ENCODE assay signal across 18 cellular contexts in the genomic region with DNA sequence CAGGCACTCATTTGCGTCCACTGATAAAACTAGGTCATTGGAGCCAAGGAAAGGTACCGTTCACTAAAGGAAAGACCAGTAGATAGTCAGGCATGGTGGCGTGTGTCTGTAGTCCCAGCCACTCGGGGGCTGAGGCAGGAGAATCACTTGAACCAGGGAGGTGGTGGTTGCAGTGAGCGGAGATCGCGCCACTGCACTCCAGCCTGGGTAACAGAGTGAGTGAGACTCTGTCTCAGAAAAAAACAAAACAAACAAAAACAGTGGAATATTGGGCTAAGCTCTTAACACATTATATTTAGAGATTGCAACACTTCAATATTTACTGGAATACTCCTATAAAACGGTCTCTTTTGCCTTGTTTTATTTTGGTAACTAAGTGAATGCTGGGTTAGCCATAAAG. TPM values are rescaled to one million over a fixed set of nuclear protein-coding genes. Genes with fewer than 3 reads are reported as not detected.
A peak's percentile ranks its signal among the peaks of the same experiment; 100 is the strongest.
DNase-seq lines count a peak whose midpoint lies in the region; ATAC-seq, FAIRE-seq and TF ChIP-seq lines count a peak whose summit lies in the region.
"Had no signal": no experiment of that assay in that cellular context is flagged by ENCODE, and none has a peak within 500 bp of the region (broad histone marks: within the 10 kb centered on the region; RNA-seq: fewer than 3 reads in every experiment).

No MANE protein-coding gene starts in this region.

- no peak overlapping the region for H4K91ac ChIP-seq in trophoblast cell (ENCODE audit: low read depth, low read length)

- no peak overlapping the region for H3K14ac ChIP-seq in trophoblast cell (ENCODE audit: low read length)

- CTCF ChIA-PET in WTC11 (lab: Charles Lee) (interaction anchor here (0.6 to 6.4 kb wide), 15 partner anchors 9 to 359 kb away, joined by 3 to 50 read pairs (median 4); a partner anchor contains a TSS), HepG2 (lab: Yijun Ruan, JAX; ENCODE audit: low intra/inter-chr PET ratio, low total read pairs) (no interaction called here), mammary epithelial cell (lab: Charles Lee; ENCODE audit: low non-redundant PET) (no interaction called here)

- H3K36me3 ChIP-seq in heart right ventricle: peaks cover 0 to 6% (median 0%) of the 10 kb centered on the region in 9 donors
- H3K36me3 ChIP-seq in HepG2 (replicated peaks in 1 of 2; ENCODE audit: control insufficient read depth in 1 of 2, insufficient read depth in 2 of 2, low read length in 2 of 2): peaks cover 3 to 9% of the 10 kb centered on the region in 2 experiments; a peak in 3 of 5 replicates
- no peaks in the 10 kb centered on the region for H3K36me3 ChIP-seq in upper lobe of right lung
- H3K36me3 ChIP-seq in mammary epithelial cell (ENCODE audit: insufficient read depth, low read length): peaks cover 3% of the 10 kb centered on the region
- peaks cover 2 to 3% of the 10 kb centered on the region in 2 experiments for H3K36me3 ChIP-seq in trophoblast cell (ENCODE audit: control insufficient read depth in 1 of 2, insufficient read depth in 2 of 2, low read length in 2 of 2)
- H3K36me3 ChIP-seq: WERI-Rb-1 had no signal

- no peak overlapping the region for H2BK5ac ChIP-seq in trophoblast cell (ENCODE audit: low read depth, low read length, poor library complexity)

- no peaks in the 10 kb centered on the region for H3K27me3 Mint-ChIP-seq in WTC11 (ENCODE audit: low read depth)

- H3K4me2 ChIP-seq in HepG2 (ENCODE audit: low read depth, low read length) (no peak overlapping the region), mammary epithelial cell (ENCODE audit: insufficient read depth, low read depth, low read length) (no peak overlapping the region), trophoblast cell (ENCODE audit: low read length) (no peak overlapping the region)
- H3K4me2 ChIP-seq: SK-N-SH had no signal

- H3K9me3 Mint-ChIP-seq in WTC11: no peaks in the 10 kb centered on the region; the same call in 1 of the 2 replicates
- H3K9me3 Mint-ChIP-seq: stimulated activated effector memory CD8-positive, alpha-beta T cell treated with anti-CD3 and anti-CD28 coated beads, Interleukin-12 subunit alpha, Interleukin-12 subunit beta, amount 100 ng/mL, for 72 hours had no signal

- H3K4me1 ChIP-seq in heart right ventricle (peaks cover 9 to 85% (median 40%) of the 10 kb centered on the region in 9 donors), HepG2 (ENCODE audit: insufficient read depth, low read length) (peaks cover 53% of the 10 kb centered on the region), upper lobe of right lung (peaks cover 32% of the 10 kb centered on the region), mammary epithelial cell (ENCODE audit: insufficient read depth, low read length) (peaks cover 22% of the 10 kb centered on the region), trophoblast cell (ENCODE audit: control insufficient read depth in 1 of 2, insufficient read depth in 2 of 2, low read length in 2 of 2) (no peaks in the 10 kb centered on the region)

- H3K27ac Mint-ChIP-seq in WTC11: peak overlapping the region; percentile 100
- H3K27ac Mint-ChIP-seq: stimulated activated effector memory CD8-positive, alpha-beta T cell treated with anti-CD3 and anti-CD28 coated beads, Interleukin-12 subunit alpha, Interleukin-12 subunit beta, amount 100 ng/mL, for 72 hours had no signal

- peak overlapping the region; percentile 55 for H3K4me3 Mint-ChIP-seq in WTC11
- H3K4me3 Mint-ChIP-seq: stimulated activated effector memory CD8-positive, alpha-beta T cell treated with anti-CD3 and anti-CD28 coated beads, Interleukin-12 subunit alpha, Interleukin-12 subunit beta, amount 100 ng/mL, for 72 hours had no signal

- no peaks in the 10 kb centered on the region for H3K27me3 ChIP-seq in heart right ventricle
- H3K27me3 ChIP-seq in HepG2 (ENCODE audit: control insufficient read depth in 1 of 2, insufficient read depth in 2 of 2, low read length in 2 of 2): no peaks in the 10 kb centered on the region
- H3K27me3 ChIP-seq in upper lobe of right lung: no peaks in the 10 kb centered on the region
- H3K27me3 ChIP-seq in mammary epithelial cell (ENCODE audit: insufficient read depth, low read length): no peaks in the 10 kb centered on the region
- H3K27me3 ChIP-seq in trophoblast cell (ENCODE audit: insufficient read depth, low read length): no peaks in the 10 kb centered on the region

- no peak for TF ChIP-seq EP300 in HepG2 (IDR thresholded peaks at IDR 0.05; ENCODE audit: low read depth in 2 of 2, low read length in 2 of 2)
- TF ChIP-seq EP300 in HepG2 (CRISPR knock-in tag; IDR thresholded peaks at IDR 0.05; ENCODE audit: borderline replicate concordance): no peak

- no peak overlapping the region for H2BK120ac ChIP-seq in trophoblast cell (ENCODE audit: insufficient read depth, low read length, poor library complexity)

- no TSS peak for BruUV-seq in HepG2 (replicated peaks; lab: Mats Ljungman, UMichigan)
- BruUV-seq in mammary epithelial cell (replicated peaks; lab: Mats Ljungman, UMichigan): no TSS peak

- in situ Hi-C loops in HepG2 (cut with HindIII; ENCODE audit: extremely low pct_ligation_motif_present, low pct_unique_long_range_greater_than_20kb): no loop called here
- in situ Hi-C loops in mammary epithelial cell (cut with MboI; ENCODE audit: low sequenced_read_pairs in 2 of 2): no loop called here

- no peak overlapping the region for H3K23ac ChIP-seq in trophoblast cell (ENCODE audit: low read length)

- POLR2A ChIA-PET in WTC11 (lab: Charles Lee): interaction anchor here (1.1 kb wide), 1 partner anchor 94 kb away, joined by 6 read pairs; a partner anchor contains a TSS
- POLR2A ChIA-PET in HepG2 (lab: Yijun Ruan, JAX): interaction anchor here (2.1 kb wide), 1 partner anchor 17 kb away, joined by 5 read pairs; a partner anchor contains a TSS

- H4K8ac ChIP-seq in trophoblast cell (ENCODE audit: low read depth, low read length): no peak overlapping the region

- intact Hi-C loops in heart right ventricle (cut with DNase I): loop anchor here in 1 of 10 donors (10.0 kb wide), 1 partner anchor 81 kb away; no protein-coding TSS in a partner anchor
- intact Hi-C loops in Right ventricle myocardium inferior (cut with DNase I): no loop called here
- intact Hi-C loops in HepG2 (cut with micrococcal nuclease; ENCODE audit: unreplicated experiment): no loop called here
- intact Hi-C loops in upper lobe of right lung (cut with DNase I): no loop called here
- intact Hi-C loops in mammary epithelial cell (cut with micrococcal nuclease): no loop called here

- H3K9ac ChIP-seq in HepG2 (ENCODE audit: insufficient read depth, low read depth, low read length) (no peak overlapping the region), mammary epithelial cell (ENCODE audit: insufficient read depth, low read length) (no peak overlapping the region), trophoblast cell (ENCODE audit: low read length) (no peak overlapping the region)
- H3K9ac ChIP-seq: GM23248, SK-N-SH had no signal

- peaks cover 7% of the 10 kb centered on the region for H3K36me3 Mint-ChIP-seq in WTC11

- TF ChIP-seq POLR2A in HepG2 (IDR thresholded peaks at IDR 0.05; ENCODE audit: insufficient read depth in 1 of 2, low read depth in 2 of 2, low read length in 2 of 2): no peak

- H3K4me3 ChIP-seq in heart right ventricle: no peak overlapping the region
- no peak overlapping the region for H3K4me3 ChIP-seq in HepG2 (replicated peaks in 1 of 3; ENCODE audit: insufficient read depth in 1 of 3, low read depth in 2 of 3, low read length in 3 of 3)
- H3K4me3 ChIP-seq in upper lobe of right lung: peak overlapping the region; percentile 7
- H3K4me3 ChIP-seq in mammary epithelial cell (replicated peaks in 1 of 3; ENCODE audit: insufficient read depth in 1 of 3, low read depth in 2 of 3, low read length in 3 of 3): no peak overlapping the region
- H3K4me3 ChIP-seq in trophoblast cell (ENCODE audit: low read depth, low read length): no peak overlapping the region
- H3K4me3 ChIP-seq: coronary artery, GM23248, K562 had no signal

- peak overlapping the region in 6 of 10 donors; percentile 7 to 73 (median 66) for H3K27ac ChIP-seq in heart right ventricle
- H3K27ac ChIP-seq in HepG2 (ENCODE audit: extremely low read length, insufficient read depth, low read length): no peak overlapping the region
- peak overlapping the region; percentile 51 for H3K27ac ChIP-seq in upper lobe of right lung
- no peak overlapping the region for H3K27ac ChIP-seq in mammary epithelial cell (ENCODE audit: insufficient read depth, low read depth, low read length)
- H3K27ac ChIP-seq in trophoblast cell (ENCODE audit: low read depth, low read length): no peak overlapping the region
- H3K27ac ChIP-seq: coronary artery, GM23248, WERI-Rb-1 had no signal

- no peaks in the 10 kb centered on the region for H3K9me3 ChIP-seq in heart right ventricle
- H3K9me3 ChIP-seq in HepG2 (ENCODE audit: low read length): no peaks in the 10 kb centered on the region
- no peaks in the 10 kb centered on the region for H3K9me3 ChIP-seq in upper lobe of right lung
- H3K9me3 ChIP-seq in mammary epithelial cell (replicated peaks; ENCODE audit: insufficient read depth, low read length): no peaks in the 10 kb centered on the region
- H3K9me3 ChIP-seq in trophoblast cell (ENCODE audit: insufficient read depth, low read depth, low read length): no peaks in the 10 kb centered on the region
- H3K9me3 ChIP-seq: SK-N-SH had no signal

- ATAC-seq in heart right ventricle (peak in 1 of 8 donors; percentile 20), Right ventricle myocardium inferior (no peak), WTC11 (peak; percentile 11; the same call in 1 of the 2 replicates), HepG2 (no peak), upper lobe of right lung (no peak)
- ATAC-seq: esophagus mucosa; K562; stimulated activated effector memory CD8-positive, alpha-beta T cell treated with anti-CD3 and anti-CD28 coated beads, Interleukin-12 subunit alpha, Interleukin-12 subunit beta, amount 100 ng/mL, for 72 hours had no signal

- no peaks in the 10 kb centered on the region for H3K79me1 ChIP-seq in trophoblast cell (ENCODE audit: low read length)

- H2AK5ac ChIP-seq in trophoblast cell (ENCODE audit: low read length): no peak overlapping the region

- no peak for DNase-seq in heart right ventricle
- no peak for DNase-seq in Right ventricle myocardium inferior (ENCODE audit: missing footprints)
- peak; percentile 21 for DNase-seq in WTC11 (ENCODE audit: low spot score)
- DNase-seq in HepG2 (ENCODE audit: low spot score): no peak
- DNase-seq in upper lobe of right lung: no peak
- DNase-seq in mammary epithelial cell: no peak
- DNase-seq in trophoblast cell: no peak
- DNase-seq in DMS 273 (lab: John Stamatoyannopoulos, UW; ENCODE audit: unreplicated experiment): no peak
- DNase-seq: GM23248; NCI-H1436 treated with DMSO at 0.1 percent for 48 hours; OCI-M1; SK-N-SH; stimulated activated CD4-positive, alpha-beta T cell treated with anti-CD3 and anti-CD28 coated beads, Interleukin-4, amount 100 ng/mL, for 4 hours; WERI-Rb-1 had no signal

- no peak for TF ChIP-seq RAD21 in HepG2 (CRISPR knock-in tag; IDR thresholded peaks at IDR 0.05)

- peaks cover 94% of the 10 kb centered on the region for H3K79me2 ChIP-seq in HepG2 (ENCODE audit: insufficient read depth, low read length)
- peaks cover 100% of the 10 kb centered on the region for H3K79me2 ChIP-seq in mammary epithelial cell (ENCODE audit: insufficient read depth, low read length)
- peaks cover 3% of the 10 kb centered on the region for H3K79me2 ChIP-seq in trophoblast cell (ENCODE audit: control insufficient read depth, insufficient read depth, low read length, poor library complexity)

- dilution Hi-C loops in mammary epithelial cell (cut with HindIII; ENCODE audit: low sequenced_read_pairs): loop anchor here (5.0 kb wide), 1 partner anchor 87 kb away; no protein-coding TSS in a partner anchor

- TF ChIP-seq CTCF in heart right ventricle (IDR thresholded peaks at IDR 0.05) (no peak), WTC11 (IDR thresholded peaks at IDR 0.05) (no peak), HepG2 (CRISPR knock-in tag; IDR thresholded peaks at IDR 0.05) (no peak), upper lobe of right lung (IDR thresholded peaks at IDR 0.05) (no peak), mammary epithelial cell (conservative IDR thresholded peaks at IDR 0.05 in 1 of 2, IDR thresholded peaks at IDR 0.05 in 1 of 2; ENCODE audit: extremely low read depth in 1 of 2, insufficient read depth in 1 of 2, low read depth in 1 of 2, low read length in 2 of 2) (no peak)

- 72 to 76% methylated on average over 8 of the region's 8 CpGs for WGBS in heart right ventricle, 2 donors
- WGBS in HepG2 (ENCODE audit: low lambda C conversion rate): 90% methylated on average over 8 of the region's 8 CpGs
- WGBS in mammary epithelial cell (ENCODE audit: low coverage, missing lambda C conversion rate): 98% methylated on average over 8 of the region's 8 CpGs
- no CpG with 5 or more reads among the region's 8 CpGs for WGBS in trophoblast cell (ENCODE audit: extremely low coverage, insufficient coverage, insufficient read length)

- FAIRE-seq in HepG2 (lab: Jason Lieb, UNC): no peak
- FAIRE-seq: K562 had no signal

- no peak overlapping the region for H3K4ac ChIP-seq in trophoblast cell (ENCODE audit: low read depth, low read length)

- no peak overlapping the region for H2AFZ ChIP-seq in HepG2 (ENCODE audit: low read length)
- H2AFZ ChIP-seq in mammary epithelial cell (ENCODE audit: low read depth, low read length): no peak overlapping the region
- H2AFZ ChIP-seq in trophoblast cell (ENCODE audit: insufficient read depth, low read length, poor library complexity): no peak overlapping the region
- H2AFZ ChIP-seq: GM23248 had no signal

- H3K4me1 Mint-ChIP-seq in WTC11: peaks cover 90% of the 10 kb centered on the region

- peaks cover 34% of the 10 kb centered on the region for H4K20me1 ChIP-seq in HepG2 (ENCODE audit: insufficient read depth, low read length)
- peaks cover 12% of the 10 kb centered on the region for H4K20me1 ChIP-seq in mammary epithelial cell (ENCODE audit: insufficient read depth, low read length)

- H4K12ac ChIP-seq in trophoblast cell (ENCODE audit: low read depth, low read length): no peak overlapping the region

- no peak overlapping the region for H3K18ac ChIP-seq in trophoblast cell (ENCODE audit: low read length)

- H2BK12ac ChIP-seq in trophoblast cell (ENCODE audit: low read length): no peak overlapping the region

RNA-seq across cellular contexts. Expression of a gene that starts 17.4 kb away (rescaled TPM):
- total RNA-seq in heart right ventricle: 10 to 100 TPM; 30.9 to 61.3 (median 44.7) TPM
- 100 to 1,000 TPM in 1 of 2 donors, 1 to 10 TPM in 1; 7.5 to 106 TPM for polyA plus RNA-seq in heart right ventricle
- total RNA-seq in Right ventricle myocardium inferior: 47.3 TPM
- total RNA-seq in WTC11 (2021): 89.5 to 93.0 TPM (median 90.4 TPM) in 3 replicates
- total RNA-seq in HepG2 (2016; rRNA removed; fragmentation: Illumina TruSeq; extraction: Trizol): 24.1 and 29.5 TPM in 2 replicates
- 6.0 and 7.6 TPM in 2 replicates for total RNA-seq in HepG2 (2016; cell fraction: cytosol; rRNA removed; fragmentation: Illumina TruSeq; extraction: Trizol; ENCODE audit: low read depth)
- total RNA-seq in HepG2 (2016; cell fraction: insoluble cytoplasmic fraction; rRNA removed; fragmentation: Illumina TruSeq; extraction: Trizol): 24.7 TPM in 2 replicates
- 10.8 and 12.5 TPM in 2 replicates for total RNA-seq in HepG2 (2016; cell fraction: membrane; rRNA removed; fragmentation: Illumina TruSeq; extraction: Trizol)
- 17.5 and 19.9 TPM in 2 replicates for total RNA-seq in HepG2 (2016; cell fraction: nucleus; rRNA removed; fragmentation: Illumina TruSeq; extraction: Trizol)
- polyA plus RNA-seq in HepG2 (2011; rRNA removed): 38.7 and 49.2 TPM in 2 replicates
- polyA plus RNA-seq in HepG2 (2011; cell fraction: cytosol; rRNA removed): 26.4 and 36.9 TPM in 2 replicates
- polyA plus RNA-seq in HepG2 (2011; cell fraction: nucleus; rRNA removed): 10.8 and 11.7 TPM in 2 replicates
- polyA plus RNA-seq in HepG2 (2012): 51.8 and 52.1 TPM in 2 replicates
- 2.0 and 2.9 TPM in 2 replicates for polyA plus RNA-seq in HepG2 (2016; cell fraction: cytosol; fragmentation: Illumina TruSeq; extraction: Trizol; ENCODE audit: low read depth)
- 38.8 and 38.9 TPM in 2 replicates for polyA plus RNA-seq in HepG2 (2016; cell fraction: insoluble cytoplasmic fraction; fragmentation: Illumina TruSeq; extraction: Trizol; ENCODE audit: low read depth)
- 7.0 and 8.7 TPM in 2 replicates for polyA plus RNA-seq in HepG2 (2016; cell fraction: membrane; fragmentation: Illumina TruSeq; extraction: Trizol; ENCODE audit: low read depth)
- polyA plus RNA-seq in HepG2 (2016; cell fraction: nucleus; fragmentation: Illumina TruSeq; extraction: Trizol; ENCODE audit: insufficient read depth, low read depth): 34.4 and 35.4 TPM in 2 replicates
- polyA minus RNA-seq in HepG2 (2011; rRNA and poly(A)+ RNA removed; ENCODE audit: low replicate concordance): 29.5 and 34.7 TPM in 2 replicates
- 14.6 and 16.6 TPM in 2 replicates for polyA minus RNA-seq in HepG2 (2011; cell fraction: cytosol; rRNA and poly(A)+ RNA removed)
- polyA minus RNA-seq in HepG2 (2011; cell fraction: nucleus; rRNA and poly(A)+ RNA removed): 11.5 and 12.9 TPM in 2 replicates
- total RNA-seq in upper lobe of right lung: 44.5 TPM
- 100 to 1,000 TPM in 1 of 2 donors, 10 to 100 TPM in 1; 29.8 to 104 TPM for total RNA-seq in mammary epithelial cell
- polyA plus RNA-seq in mammary epithelial cell: 70.6 TPM
- 92.7 TPM for polyA minus RNA-seq in mammary epithelial cell
- polyA plus RNA-seq in trophoblast cell (2013): 36.6 and 37.5 TPM in 2 replicates

RNA-seq across cellular contexts. Expression of a gene that starts 47.6 kb away (rescaled TPM):
- total RNA-seq in heart right ventricle (1 to 10 TPM; 2.4 to 5.4 (median 3.4) TPM), Right ventricle myocardium inferior (2.8 TPM), WTC11 (2021) (17.6 to 22.2 TPM (median 19.2 TPM) in 3 replicates), HepG2 (2016; rRNA removed; fragmentation: Illumina TruSeq; extraction: Trizol) (28.6 and 37.9 TPM in 2 replicates), upper lobe of right lung (4.6 TPM), mammary epithelial cell (10 to 100 TPM in 1 of 2 donors, 1 to 10 TPM in 1; 7.7 to 18.1 TPM)
- polyA plus RNA-seq in heart right ventricle (1 to 10 TPM; 2.9 to 4.5 TPM), HepG2 (2011; rRNA removed) (2.3 and 2.7 TPM in 2 replicates), mammary epithelial cell (8.6 TPM)
- 5.3 and 5.4 TPM in 2 replicates for total RNA-seq in HepG2 (2016; cell fraction: cytosol; rRNA removed; fragmentation: Illumina TruSeq; extraction: Trizol; ENCODE audit: low read depth)
- total RNA-seq in HepG2 (2016; cell fraction: insoluble cytoplasmic fraction; rRNA removed; fragmentation: Illumina TruSeq; extraction: Trizol): 26.8 and 38.3 TPM in 2 replicates
- total RNA-seq in HepG2 (2016; cell fraction: membrane; rRNA removed; fragmentation: Illumina TruSeq; extraction: Trizol): 5.5 and 7.9 TPM in 2 replicates
- 10.5 and 12.5 TPM in 2 replicates for total RNA-seq in HepG2 (2016; cell fraction: nucleus; rRNA removed; fragmentation: Illumina TruSeq; extraction: Trizol)
- polyA plus RNA-seq in HepG2 (2011; cell fraction: cytosol; rRNA removed): 1.4 and 2.1 TPM in 2 replicates
- polyA plus RNA-seq in HepG2 (2011; cell fraction: nucleus; rRNA removed): 1.2 and 1.3 TPM in 2 replicates
- polyA plus RNA-seq in HepG2 (2012): 5.3 and 9.6 TPM in 2 replicates
- 2.3 and 3.4 TPM in 2 replicates for polyA plus RNA-seq in HepG2 (2016; cell fraction: cytosol; fragmentation: Illumina TruSeq; extraction: Trizol; ENCODE audit: low read depth)
- polyA plus RNA-seq in HepG2 (2016; cell fraction: insoluble cytoplasmic fraction; fragmentation: Illumina TruSeq; extraction: Trizol; ENCODE audit: low read depth): 34.8 and 37.9 TPM in 2 replicates
- 3.6 and 4.5 TPM in 2 replicates for polyA plus RNA-seq in HepG2 (2016; cell fraction: membrane; fragmentation: Illumina TruSeq; extraction: Trizol; ENCODE audit: low read depth)
- 12.9 and 15.4 TPM in 2 replicates for polyA plus RNA-seq in HepG2 (2016; cell fraction: nucleus; fragmentation: Illumina TruSeq; extraction: Trizol; ENCODE audit: insufficient read depth, low read depth)
- polyA minus RNA-seq in HepG2 (2011; rRNA and poly(A)+ RNA removed; ENCODE audit: low replicate concordance): 0.54 and 5.3 TPM in 2 replicates
- polyA minus RNA-seq in HepG2 (2011; cell fraction: cytosol; rRNA and poly(A)+ RNA removed): 2.4 and 2.8 TPM in 2 replicates
- 4.2 and 7.0 TPM in 2 replicates for polyA minus RNA-seq in HepG2 (2011; cell fraction: nucleus; rRNA and poly(A)+ RNA removed)
- polyA minus RNA-seq in mammary epithelial cell: 1.3 TPM
- polyA plus RNA-seq in trophoblast cell (2013): 13.2 and 14.8 TPM in 2 replicates

Comparison
In these comparisons a context has a peak if more than half of its experiments do, and no peak if none do; other contexts are left out.
1. H3K27ac ChIP-seq: peak in heart right ventricle (6 of 10) and upper lobe of right lung (single experiment); none in HepG2 (single experiment), mammary epithelial cell (single experiment) and trophoblast cell (single experiment).